ENCODE assay signal across 8 cellular contexts in genomic region chr4:8015512-8015911, GRCh38.
DNase-seq lines count a peak whose midpoint lies in the region; ATAC-seq and TF ChIP-seq lines count a peak whose summit lies in the region.

No MANE protein-coding gene starts in this region.

- H3F3A ChIP-seq in GM23338 (replicated peaks; ENCODE audit: low read depth): no peaks in the 10 kb centered on the region

- DNase-seq in AG08395 (ENCODE audit: low spot score) (peak; percentile 55), GM23338 (ENCODE audit: low spot score) (peak; percentile 37), hippocampal formation (lab: John Stamatoyannopoulos, UW) (peak; percentile 4 to 21), NCI-H82 (lab: John Stamatoyannopoulos, UW) (no peak)
- no peak for DNase-seq in activated CD4-positive, alpha-beta T cell treated with anti-CD3 and anti-CD28 coated beads, Interleukin-2, amount 10 ng/mL, durations not matched to agents 24 days and 14 days

- H3K36me3 Mint-ChIP-seq in GM23338 (ENCODE audit: low read depth): no peaks in the 10 kb centered on the region
- H3K36me3 Mint-ChIP-seq in activated CD4-positive, alpha-beta T cell treated with anti-CD3 and anti-CD28 coated beads, Interleukin-2, amount 10 ng/mL, durations not matched to agents 24 days and 14 days (ENCODE audit: low read depth): no peaks in the 10 kb centered on the region

- H3K4me3 ChIP-seq in GM23338 (no peak overlapping the region), WI38 (ENCODE audit: low read depth, low read length) (peak overlapping the region; percentile 1; the same call in 1 of the 2 replicates)

- H3K4me2 ChIP-seq in GM23338: no peak overlapping the region

- intact Hi-C loops in activated CD4-positive, alpha-beta T cell treated with anti-CD3 and anti-CD28 coated beads, Interleukin-2, amount 10 ng/mL, durations not matched to agents 24 days and 14 days (cut with micrococcal nuclease): no loop called here

- no peak overlapping the region for H2AFZ ChIP-seq in GM23338

- peaks cover 13% of the 10 kb centered on the region for H3K4me1 Mint-ChIP-seq in GM23338
- H3K4me1 Mint-ChIP-seq in activated CD4-positive, alpha-beta T cell treated with anti-CD3 and anti-CD28 coated beads, Interleukin-2, amount 10 ng/mL, durations not matched to agents 24 days and 14 days: peaks cover 2% of the 10 kb centered on the region

- peak; percentile 51 to 61 for TF ChIP-seq CTCF in GM23338 (conservative IDR thresholded peaks at IDR 0.05; ENCODE audit: low read depth in 2 of 2)
- TF ChIP-seq CTCF in WI38 (IDR thresholded peaks at IDR 0.05; ENCODE audit: low read depth, low read length): peak; percentile 31; the same call in 1 of the 2 replicates

- H3K9me2 ChIP-seq in GM23338 (ENCODE audit: insufficient read depth): no peaks in the 10 kb centered on the region

- no peaks in the 10 kb centered on the region for H3K79me2 ChIP-seq in GM23338 (replicated peaks; ENCODE audit: insufficient read depth)

- H3K27me3 Mint-ChIP-seq in GM23338 (ENCODE audit: insufficient read depth, low read depth, poor library complexity): peaks cover 12% of the 10 kb centered on the region
- H3K27me3 Mint-ChIP-seq in activated CD4-positive, alpha-beta T cell treated with anti-CD3 and anti-CD28 coated beads, Interleukin-2, amount 10 ng/mL, durations not matched to agents 24 days and 14 days: peaks cover 6% of the 10 kb centered on the region

- no peaks in the 10 kb centered on the region for H3K9me3 Mint-ChIP-seq in GM23338
- no peaks in the 10 kb centered on the region for H3K9me3 Mint-ChIP-seq in activated CD4-positive, alpha-beta T cell treated with anti-CD3 and anti-CD28 coated beads, Interleukin-2, amount 10 ng/mL, durations not matched to agents 24 days and 14 days

- no peak overlapping the region for H3K27ac ChIP-seq in GM23338 (ENCODE audit: low read depth)

- H4K20me1 ChIP-seq in GM23338 (replicated peaks; ENCODE audit: insufficient read depth): no peaks in the 10 kb centered on the region

- H3K27ac Mint-ChIP-seq in GM23338: no peak overlapping the region
- no peak overlapping the region for H3K27ac Mint-ChIP-seq in activated CD4-positive, alpha-beta T cell treated with anti-CD3 and anti-CD28 coated beads, Interleukin-2, amount 10 ng/mL, durations not matched to agents 24 days and 14 days

- no peaks in the 10 kb centered on the region for H3K36me3 ChIP-seq in GM23338 (ENCODE audit: insufficient read depth)

- no peak overlapping the region for H3K4me3 Mint-ChIP-seq in GM23338
- no peak overlapping the region for H3K4me3 Mint-ChIP-seq in activated CD4-positive, alpha-beta T cell treated with anti-CD3 and anti-CD28 coated beads, Interleukin-2, amount 10 ng/mL, durations not matched to agents 24 days and 14 days

- ATAC-seq in GM23338 (peak; percentile 56), GM18517 (IDR thresholded peaks at IDR 0.05; ENCODE audit: unreplicated experiment) (no peak), GM21576 (IDR thresholded peaks at IDR 0.05; ENCODE audit: unreplicated experiment) (no peak)

- no peaks in the 10 kb centered on the region for H3K27me3 ChIP-seq in GM23338 (ENCODE audit: insufficient read depth)

- H3K4me1 ChIP-seq in GM23338 (ENCODE audit: insufficient read depth): no peaks in the 10 kb centered on the region

TF ChIP-seq in GM23338, 12 proteins besides CTCF, POLR2A, EP300 and RAD21:
- TF ChIP-seq ZNF114 (CRISPR knock-in tag; IDR thresholded peaks at IDR 0.05): no peak
- no peak for TF ChIP-seq ETS1 (IDR thresholded peaks at IDR 0.05)
- no peak for TF ChIP-seq EZH2 (IDR thresholded peaks at IDR 0.05; ENCODE audit: low read depth, unreplicated experiment)
- no peak for TF ChIP-seq EZH2phosphoT487 (IDR thresholded peaks at IDR 0.05; ENCODE audit: unreplicated experiment)
- no peak for TF ChIP-seq JUNB (IDR thresholded peaks at IDR 0.05; ENCODE audit: unreplicated experiment)
- no peak for TF ChIP-seq ZNF331 (CRISPR knock-in tag; IDR thresholded peaks at IDR 0.05; ENCODE audit: low read depth)

Comparison
In these comparisons a context has a peak if more than half of its experiments do, and no peak if none do; other contexts are left out.
1. DNase-seq: peak in AG08395 (single experiment), GM23338 (single experiment) and hippocampal formation (2 of 2); none in activated CD4-positive, alpha-beta T cell treated with anti-CD3 and anti-CD28 coated beads, Interleukin-2, amount 10 ng/mL, durations not matched to agents 24 days and 14 days (single experiment) and NCI-H82 (single experiment).